Comparison of ENCODE assay signal across 26 cellular contexts in genomic region chr7:155274956-155275355, GRCh38. TPM values are rescaled to one million over a fixed set of nuclear protein-coding genes. Genes with fewer than 3 reads are reported as not detected.
A peak's percentile ranks its signal among the peaks of the same experiment; 100 is the strongest.
DNase-seq lines count a peak whose midpoint lies in the region; ATAC-seq and TF ChIP-seq lines count a peak whose summit lies in the region.
"Had no signal": no experiment of that assay in that cellular context is flagged by ENCODE, and none has a peak within 500 bp of the region (broad histone marks: within the 10 kb centered on the region; RNA-seq: fewer than 3 reads in every experiment).

No MANE protein-coding gene starts in this region.

- TF ChIP-seq POLR2A in breast epithelium (IDR thresholded peaks at IDR 0.05) (no peak), right lobe of liver (IDR thresholded peaks at IDR 0.05) (peak; percentile 41)

- POLR2A ChIA-PET in MCF 10A (lab: Yijun Ruan, JAX): interaction anchor here (0.5 kb wide), 1 partner anchor 670 kb away, joined by 4 read pairs; no protein-coding TSS in a partner anchor

- no peaks in the 10 kb centered on the region for H3K9me3 Mint-ChIP-seq in MCF 10A (ENCODE audit: unreplicated experiment)
- H3K9me3 Mint-ChIP-seq: CD8-positive, alpha-beta memory T cell had no signal

- H3K27me3 ChIP-seq in breast epithelium (peaks cover 0 to 5% of the 10 kb centered on the region in 2 donors), right lobe of liver (no peaks in the 10 kb centered on the region), subcutaneous abdominal adipose tissue (ENCODE audit: control insufficient read depth in 5 of 5, insufficient read depth in 4 of 5, low read length in 5 of 5) (no peaks in the 10 kb centered on the region)
- H3K27me3 ChIP-seq: BE2C, SJSA1 had no signal

- CTCF ChIA-PET in MCF 10A (lab: Yijun Ruan, JAX): no interaction called here

- H3K36me3 ChIP-seq in breast epithelium: no peaks in the 10 kb centered on the region
- no peaks in the 10 kb centered on the region for H3K36me3 ChIP-seq in right lobe of liver
- H3K36me3 ChIP-seq in subcutaneous abdominal adipose tissue (ENCODE audit: control insufficient read depth in 5 of 5, insufficient read depth in 5 of 5, low read length in 5 of 5): no peaks in the 10 kb centered on the region
- H3K36me3 ChIP-seq: BE2C, SJSA1 had no signal

- H3K27me3 Mint-ChIP-seq in MCF 10A (ENCODE audit: insufficient read depth, unreplicated experiment): peaks cover 3% of the 10 kb centered on the region

- TF ChIP-seq CTCF in breast epithelium (IDR thresholded peaks at IDR 0.05) (no peak), MCF 10A (IDR thresholded peaks at IDR 0.05; ENCODE audit: unreplicated experiment) (no peak), right lobe of liver (IDR thresholded peaks at IDR 0.05) (no peak)

- H3K9ac ChIP-seq in subcutaneous abdominal adipose tissue (ENCODE audit: low read length in 5 of 5): no peak overlapping the region

- H3K4me1 ChIP-seq in breast epithelium (no peaks in the 10 kb centered on the region), right lobe of liver (peaks cover 0 to 47% (median 21%) of the 10 kb centered on the region in 4 donors), subcutaneous abdominal adipose tissue (ENCODE audit: control insufficient read depth in 5 of 5, insufficient read depth in 5 of 5, low read length in 5 of 5) (peaks cover 0 to 20% (median 9%) of the 10 kb centered on the region in 5 donors)
- H3K4me1 ChIP-seq: BE2C had no signal

- H3K9me3 ChIP-seq in breast epithelium: no peaks in the 10 kb centered on the region
- no peaks in the 10 kb centered on the region for H3K9me3 ChIP-seq in right lobe of liver
- H3K9me3 ChIP-seq in subcutaneous abdominal adipose tissue (ENCODE audit: control insufficient read depth in 5 of 5, low read length in 5 of 5): no peaks in the 10 kb centered on the region
- H3K9me3 ChIP-seq: BE2C, SJSA1 had no signal

- peak; percentile 60 to 79 (median 69) for ATAC-seq in right lobe of liver

- BruUV-seq in MCF 10A (replicated peaks; lab: Mats Ljungman, UMichigan): no TSS peak

- WGBS in right lobe of liver (ENCODE audit: insufficient coverage, low coverage, low lambda C conversion rate, missing lambda C conversion rate): 33% methylated on average over 1 of the region's 2 CpGs

- no peak overlapping the region for H3K4me3 ChIP-seq in breast epithelium
- H3K4me3 ChIP-seq in right lobe of liver: peak overlapping the region in 2 of 3 donors; percentile 21 to 33
- no peak overlapping the region for H3K4me3 ChIP-seq in subcutaneous abdominal adipose tissue (ENCODE audit: low read depth in 1 of 5, low read length in 5 of 5)
- H3K4me3 ChIP-seq: SJSA1 had no signal

- H3K4me3 Mint-ChIP-seq in MCF 10A (ENCODE audit: unreplicated experiment): no peak overlapping the region
- H3K4me3 Mint-ChIP-seq: CD14-positive monocyte; CD8-positive, alpha-beta memory T cell had no signal

- intact Hi-C loops in breast epithelium (cut with DNase I; ENCODE audit: low total_unique reads) (no loop called here), MCF 10A (cut with micrococcal nuclease) (no loop called here), right lobe of liver (cut with DNase I) (no loop called here)

- H3K4me1 Mint-ChIP-seq in MCF 10A (ENCODE audit: insufficient read depth, unreplicated experiment): peaks cover 6% of the 10 kb centered on the region
- H3K4me1 Mint-ChIP-seq: CD14-positive monocyte had no signal

- H3K36me3 Mint-ChIP-seq in MCF 10A (ENCODE audit: insufficient read depth, unreplicated experiment): peaks cover 6% of the 10 kb centered on the region
- H3K36me3 Mint-ChIP-seq: CD14-positive monocyte; CD8-positive, alpha-beta memory T cell had no signal

- DNase-seq in breast epithelium (ENCODE audit: low spot score in 2 of 2) (no peak), MCF 10A (ENCODE audit: unreplicated experiment) (no peak), right lobe of liver (peak in 2 of 3 donors; percentile 85 to 93), DMS53 treated with DMSO at 0.1 percent for 48 hours (lab: John Stamatoyannopoulos, UW; ENCODE audit: unreplicated experiment) (no peak), cerebellum (ENCODE audit: low spot score) (no peak), NCI-H1105 treated with DMSO at 0.1 percent for 48 hours (lab: John Stamatoyannopoulos, UW) (no peak)
- DNase-seq: 8988T; ACHN; BE2C; CD8-positive, alpha-beta memory T cell; DMS 273 treated with DMSO at 0.1 percent for 48 hours; DND-41; Karpas-422; NCI-H1092 treated with DMSO at 0.1 percent for 48 hours; NCI-H1436 treated with DMSO at 0.1 percent for 48 hours; NCI-H187 treated with DMSO at 0.1 percent for 48 hours; NCI-H446; NCI-H524 treated with DMSO at 0.1 percent for 48 hours; NCI-H82; NK-92 treated with Interleukin-12 subunit alpha and Interleukin-12 subunit beta, amount 100 ng/mL, for 24 hours; Right ventricle myocardium superior; RPMI8226 had no signal

- no peak overlapping the region for H3K27ac Mint-ChIP-seq in MCF 10A (ENCODE audit: low read depth, unreplicated experiment)
- H3K27ac Mint-ChIP-seq: CD8-positive, alpha-beta memory T cell had no signal

- H3K27ac ChIP-seq in breast epithelium (peak overlapping the region; percentile 15 to 22), right lobe of liver (peak overlapping the region; percentile 74 to 99 (median 99)), subcutaneous abdominal adipose tissue (ENCODE audit: low read depth, low read length) (peak overlapping the region; percentile 32)
- H3K27ac ChIP-seq: HL-60, SJSA1 had no signal

RNA-seq across cellular contexts. Expression of gene INSIG1, which starts 22.7 kb away (rescaled TPM):
- total RNA-seq in breast epithelium: 10 to 100 TPM; 37.0 to 89.6 (median 66.0) TPM
- total RNA-seq in MCF 10A (2022): 11.2 and 12.4 TPM in 2 replicates
- total RNA-seq in right lobe of liver: 100 to 1,000 TPM; 130 to 625 (median 205) TPM
- 42.6 TPM for total RNA-seq in cerebellum

Comparison
In these comparisons a context has a peak if more than half of its experiments do, and no peak if none do; other contexts are left out.
1. DNase-seq: peak in right lobe of liver (2 of 3); none in breast epithelium (0 of 2), MCF 10A (single experiment), DMS53 treated with DMSO at 0.1 percent for 48 hours (single experiment), cerebellum (single experiment) and NCI-H1105 treated with DMSO at 0.1 percent for 48 hours (single experiment).
2. H3K27ac ChIP-seq: peak in every context shown above with its lines; median percentile 99 in right lobe of liver; 32 in subcutaneous abdominal adipose tissue; 18 in breast epithelium.
3. H3K4me3 ChIP-seq: peak in right lobe of liver (2 of 3); none in breast epithelium (0 of 3) and subcutaneous abdominal adipose tissue (0 of 5).